Comparison of ENCODE assay signal across 10 cellular contexts in the genomic region with DNA sequence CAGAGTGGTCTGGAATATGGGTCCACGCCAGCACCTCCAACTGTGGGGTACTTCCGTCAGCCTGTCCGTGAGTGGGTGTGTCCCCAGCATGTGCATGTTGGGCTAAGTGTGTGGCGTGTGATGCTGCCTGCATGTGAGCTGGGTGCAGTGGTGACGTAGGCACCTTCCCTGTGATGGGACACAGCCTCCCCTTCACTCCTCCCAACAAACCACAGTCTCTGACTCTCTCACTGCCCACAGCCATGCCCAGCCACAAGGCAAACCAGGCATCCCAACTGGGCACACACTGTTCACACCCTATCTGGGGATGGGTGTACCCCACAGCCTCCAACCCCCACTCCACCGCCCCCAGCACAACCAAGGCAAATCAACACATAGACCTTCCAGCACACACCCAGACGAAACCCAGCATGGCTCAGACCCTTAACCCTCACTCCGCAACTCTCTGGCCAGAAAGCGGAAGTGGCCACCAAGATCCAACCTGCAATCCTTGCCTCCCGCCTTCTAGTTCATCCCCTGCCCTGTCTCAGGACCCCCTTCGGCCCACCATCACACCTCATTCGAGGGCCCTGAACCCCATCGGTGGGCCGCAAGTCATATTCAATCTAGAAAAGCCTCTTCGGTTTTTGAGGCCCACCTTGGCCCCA. TPM values are rescaled to one million over a fixed set of nuclear protein-coding genes. Genes with fewer than 3 reads are reported as not detected.
DNase-seq lines count a peak whose midpoint lies in the region; ATAC-seq, FAIRE-seq and TF ChIP-seq lines count a peak whose summit lies in the region.
"Had no signal": no experiment of that assay in that cellular context is flagged by ENCODE, and none has a peak within 500 bp of the region (broad histone marks: within the 10 kb centered on the region; RNA-seq: fewer than 3 reads in every experiment).

No MANE protein-coding gene starts in this region.

- peaks cover 2% of the 10 kb centered on the region; the same call in 1 of the 3 replicates for H3K4me1 ChIP-seq in A549
- H3K4me1 ChIP-seq in K562 (replicated peaks in 1 of 2; ENCODE audit: control insufficient read depth in 2 of 2, insufficient read depth in 2 of 2, low read length in 2 of 2), result peaks cover 3 to 47% of the 10 kb centered on the region in 2 experiments; a peak in 4 of 5 replicates
- H3K4me1 ChIP-seq in muscle layer of colon (ENCODE audit: insufficient read depth, low read length), result peaks cover 51% of the 10 kb centered on the region

- no peaks in the 10 kb centered on the region for H4K20me1 ChIP-seq in K562 (replicated peaks; ENCODE audit: control insufficient read depth, insufficient read depth, low read length)

- no peak overlapping the region for H3K9ac ChIP-seq in K562 (ENCODE audit: insufficient read depth in 1 of 2, low read depth in 2 of 2, low read length in 2 of 2)
- peak overlapping the region; percentile 50 for H3K9ac ChIP-seq in muscle layer of colon (ENCODE audit: low read length)

- no peak for TF ChIP-seq POLR2A in A549 (IDR thresholded peaks at IDR 0.05; ENCODE audit: low read length)
- no peak for TF ChIP-seq POLR2A in K562 (conservative IDR thresholded peaks at IDR 0.05)

- peak overlapping the region; percentile 65 for H3K4me3 ChIP-seq in A549
- H3K4me3 ChIP-seq in K562, result no peak overlapping the region
- peak overlapping the region; percentile 54 to 57 for H3K4me3 ChIP-seq in muscle layer of colon (ENCODE audit: low read depth in 1 of 2, low read length in 2 of 2)

- POLR2A ChIA-PET in A549 (lab: Yijun Ruan, JAX), result no interaction called here
- POLR2A ChIA-PET in K562 (lab: Yijun Ruan, JAX), result interaction anchor here (0.7 kb wide), 1 partner anchor 11 kb away, joined by 3 read pairs; no protein-coding TSS in a partner anchor

- H3K9me3 ChIP-seq in A549 (no peaks in the 10 kb centered on the region), K562 (replicated peaks; ENCODE audit: control insufficient read depth, insufficient read depth, low read depth, low read length) (no peaks in the 10 kb centered on the region), muscle layer of colon (ENCODE audit: low read length) (no peaks in the 10 kb centered on the region)

- no peaks in the 10 kb centered on the region for H3K79me2 ChIP-seq in K562 (ENCODE audit: control insufficient read depth, insufficient read depth, low read length)

- in situ Hi-C loops in K562 (cut with MboI), result no loop called here

- H3K9me1 ChIP-seq in K562 (ENCODE audit: control insufficient read depth, insufficient read depth, low read length), result no peaks in the 10 kb centered on the region

- WGBS in A549 (ENCODE audit: missing lambda C conversion rate), result 80% methylated on average over 15 of the region's 15 CpGs
- WGBS in K562 (ENCODE audit: insufficient coverage, low coverage, missing lambda C conversion rate), result 42% methylated on average over 12 of the region's 15 CpGs

- TF ChIP-seq EP300 in A549 (IDR thresholded peaks at IDR 0.05) (no peak), K562 (IDR thresholded peaks at IDR 0.05; ENCODE audit: low read length) (no peak)

- peak; percentile 1; a peak in 1 of 6 replicates for ATAC-seq in A549
- ATAC-seq in K562, result no peak

- BruUV-seq in K562 (replicated peaks; lab: Mats Ljungman, UMichigan), result no TSS peak

- no peaks in the 10 kb centered on the region for H3K36me3 ChIP-seq in K562 (ENCODE audit: control insufficient read depth, insufficient read depth, low read length)
- peaks cover 18% of the 10 kb centered on the region for H3K36me3 ChIP-seq in muscle layer of colon (ENCODE audit: insufficient read depth, low read length)

- CTCF ChIA-PET in A549 (lab: Yijun Ruan, JAX), result interaction anchor here (0.9 to 16.2 kb wide), 7 partner anchors 9 to 179 kb away, joined by 3 to 337 read pairs (median 4); a partner anchor contains a TSS
- CTCF ChIA-PET in K562 (lab: Yijun Ruan, JAX; ENCODE audit: low intra/inter-chr PET ratio), result no interaction called here

- no peak for TF ChIP-seq CTCF in A549 (IDR thresholded peaks at IDR 0.05)
- no peak for TF ChIP-seq CTCF in K562 (IDR thresholded peaks at IDR 0.05 in 2 of 3, conservative IDR thresholded peaks at IDR 0.05 in 1 of 3; ENCODE audit: insufficient read depth in 2 of 3, low read depth in 1 of 3, low read length in 3 of 3)

- H3K27ac ChIP-seq in A549 (no peak overlapping the region), K562 (ENCODE audit: extremely low read depth, low read depth, low read length) (no peak overlapping the region), muscle layer of colon (ENCODE audit: low read depth, low read length) (peak overlapping the region; percentile 100)

- no peak overlapping the region for H2AFZ ChIP-seq in K562 (ENCODE audit: low read depth, low read length)

- no peak for FAIRE-seq in A549 (lab: Jason Lieb, UNC)
- FAIRE-seq in HTR-8/SVneo (lab: Jason Lieb, UNC), result peak; percentile 38
- FAIRE-seq in K562 (lab: Jason Lieb, UNC), result no peak

- peaks cover 10 to 49% of the 10 kb centered on the region in 2 experiments; a peak in 3 of 5 replicates for H3K27me3 ChIP-seq in K562 (ENCODE audit: control insufficient read depth in 2 of 2, insufficient read depth in 2 of 2, low read length in 2 of 2)
- H3K27me3 ChIP-seq in muscle layer of colon (ENCODE audit: control insufficient read depth in 1 of 2, insufficient read depth in 2 of 2, low read length in 2 of 2), result peaks cover 6 to 47% of the 10 kb centered on the region in 2 donors

- no peak for DNase-seq in A549 (ENCODE audit: low read depth in 1 of 2, low spot score in 1 of 2)
- DNase-seq in HTR-8/SVneo (ENCODE audit: insufficient read length, low spot score), result no peak
- DNase-seq in K562 (ENCODE audit: extremely low read depth in 1 of 4, low spot score in 3 of 4), result no peak
- DNase-seq in COLO668 (lab: John Stamatoyannopoulos, UW; ENCODE audit: unreplicated experiment), result no peak
- no peak for DNase-seq in NCI-H2029 treated with DMSO at 0.1 percent for 48 hours (lab: John Stamatoyannopoulos, UW)
- DNase-seq in NCI-H2029 (lab: John Stamatoyannopoulos, UW), result no peak
- DNase-seq in NCI-H1105 treated with DMSO at 0.1 percent for 48 hours (lab: John Stamatoyannopoulos, UW), result no peak
- DNase-seq: GF-D8, SHP77 had no signal

- peak overlapping the region; percentile 93 for H3K4me2 ChIP-seq in A549
- H3K4me2 ChIP-seq in K562 (ENCODE audit: insufficient read depth, low read length), result no peak overlapping the region

- intact Hi-C loops in K562 (cut with micrococcal nuclease), result no loop called here

- no peak for TF ChIP-seq RAD21 in A549 (conservative IDR thresholded peaks at IDR 0.05 in 1 of 2, IDR thresholded peaks at IDR 0.05 in 1 of 2)
- no peak for TF ChIP-seq RAD21 in K562 (CRISPR knock-in tag; conservative IDR thresholded peaks at IDR 0.05 in 1 of 2, IDR thresholded peaks at IDR 0.05 in 1 of 2)

RNA-seq across cellular contexts. Expression of a gene that starts 10.4 kb away (rescaled TPM):
- polyA plus RNA-seq in A549 (2011; rRNA removed) (0.14 and 0.19 TPM in 2 replicates), A549 (2017; fragmentation: RNase III; extraction: RNeasy Plus Mini Kit Qiagen cat#74134 plus additional on column Dnase treatment) (0.42 to 0.75 TPM (median 0.70 TPM) in 3 replicates), K562 (2011; rRNA removed) (0.89 and 1.6 TPM in 2 replicates), K562 (2014; fragmentation: Illumina TruSeq; extraction: Trizol) (0.40 and 0.64 TPM in 2 replicates), K562 (2014; fragmentation: Nextera tagmentation; extraction: Ambion mirVana) (not detected), K562 (2014; rRNA removed) (0.89 and 1.5 TPM in 2 replicates)
- polyA plus RNA-seq in A549 (2012; cell fraction: cytosol; rRNA removed), result 0.28 and 0.54 TPM in 2 replicates
- polyA plus RNA-seq in A549 (2012; cell fraction: nucleus; rRNA removed), result 0.45 and 0.83 TPM in 2 replicates
- polyA minus RNA-seq in A549 (2011; rRNA and poly(A)+ RNA removed), result 0.15 and 0.66 TPM in 2 replicates
- total RNA-seq in K562 (2011; cell fraction: chromatin; rRNA removed; ENCODE audit: low replicate concordance), result 2.6 and 10.1 TPM in 2 replicates
- 6.1 and 10.2 TPM in 2 replicates for total RNA-seq in K562 (2011; cell fraction: nucleolus; rRNA removed)
- total RNA-seq in K562 (2011; cell fraction: nucleoplasm; rRNA removed), result 3.3 and 4.3 TPM in 2 replicates
- total RNA-seq in K562 (2014; rRNA removed) (0.54 and 1.1 TPM in 2 replicates), K562 (2014; rRNA removed; fragmentation: Illumina TruSeq; extraction: Trizol) (0.10 and 0.11 TPM in 2 replicates), K562 (2015; rRNA removed; fragmentation: Illumina TruSeq; extraction: Trizol) (0.54 and 0.60 TPM in 2 replicates), K562 (2021) (1.5 and 1.7 TPM in 2 replicates)
- polyA plus RNA-seq in K562 (2011; cell fraction: cytosol; rRNA removed), result 1.2 and 3.0 TPM in 2 replicates
- polyA plus RNA-seq in K562 (2011; cell fraction: nucleus; rRNA removed), result 7.0 and 9.6 TPM in 2 replicates
- polyA plus RNA-seq in K562 (2012), result 3.4 TPM in 2 replicates
- 0.06 and 0.49 TPM in 2 replicates for polyA minus RNA-seq in K562 (2011; rRNA and poly(A)+ RNA removed)
- polyA minus RNA-seq in K562 (2011; cell fraction: cytosol; rRNA and poly(A)+ RNA removed), result 0.76 and 1.8 TPM in 2 replicates
- polyA minus RNA-seq in K562 (2011; cell fraction: nucleus; rRNA and poly(A)+ RNA removed), result 2.7 and 3.5 TPM in 2 replicates

RNA-seq across cellular contexts. Expression of a gene that starts 12.4 kb away (rescaled TPM):
- polyA plus RNA-seq in A549 (2011; rRNA removed) (3.7 and 4.8 TPM in 2 replicates), A549 (2017; fragmentation: RNase III; extraction: RNeasy Plus Mini Kit Qiagen cat#74134 plus additional on column Dnase treatment) (8.7 to 10.4 TPM (median 9.4 TPM) in 3 replicates), K562 (2011; rRNA removed) (3.5 and 5.6 TPM in 2 replicates), K562 (2014; fragmentation: Illumina TruSeq; extraction: Trizol) (1.4 and 3.1 TPM in 2 replicates), K562 (2014; fragmentation: Nextera tagmentation; extraction: Ambion mirVana) (under 1 TPM; 0.08 to 0.31 TPM), K562 (2014; rRNA removed) (24.0 and 25.9 TPM in 2 replicates)
- polyA plus RNA-seq in A549 (2012; cell fraction: cytosol; rRNA removed), result 15.0 and 18.4 TPM in 2 replicates
- 29.5 and 44.2 TPM in 2 replicates for polyA plus RNA-seq in A549 (2012; cell fraction: nucleus; rRNA removed)
- polyA minus RNA-seq in A549 (2011; rRNA and poly(A)+ RNA removed), result 2.8 and 3.2 TPM in 2 replicates
- 2.1 and 10.9 TPM in 2 replicates for total RNA-seq in K562 (2011; cell fraction: chromatin; rRNA removed; ENCODE audit: low replicate concordance)
- total RNA-seq in K562 (2011; cell fraction: nucleolus; rRNA removed), result 16.8 and 21.0 TPM in 2 replicates
- 6.7 and 7.4 TPM in 2 replicates for total RNA-seq in K562 (2011; cell fraction: nucleoplasm; rRNA removed)
- total RNA-seq in K562 (2014; rRNA removed) (25.8 and 27.4 TPM in 2 replicates), K562 (2014; rRNA removed; fragmentation: Illumina TruSeq; extraction: Trizol) (0.80 and 1.2 TPM in 2 replicates), K562 (2015; rRNA removed; fragmentation: Illumina TruSeq; extraction: Trizol) (4.1 and 4.5 TPM in 2 replicates), K562 (2021) (19.5 and 25.4 TPM in 2 replicates)
- polyA plus RNA-seq in K562 (2011; cell fraction: cytosol; rRNA removed), result 10.9 and 32.1 TPM in 2 replicates
- 29.9 and 52.2 TPM in 2 replicates for polyA plus RNA-seq in K562 (2011; cell fraction: nucleus; rRNA removed)
- 9.6 and 16.4 TPM in 2 replicates for polyA plus RNA-seq in K562 (2012)
- polyA minus RNA-seq in K562 (2011; rRNA and poly(A)+ RNA removed), result 0.49 and 0.72 TPM in 2 replicates
- 2.8 and 7.2 TPM in 2 replicates for polyA minus RNA-seq in K562 (2011; cell fraction: cytosol; rRNA and poly(A)+ RNA removed)
- 5.5 and 7.0 TPM in 2 replicates for polyA minus RNA-seq in K562 (2011; cell fraction: nucleus; rRNA and poly(A)+ RNA removed)

RNA-seq across cellular contexts. Expression of a gene that starts 12.7 kb away (rescaled TPM):
- 20.5 and 27.6 TPM in 2 replicates for polyA plus RNA-seq in A549 (2011; rRNA removed)
- polyA plus RNA-seq in A549 (2012; cell fraction: cytosol; rRNA removed), result 61.3 and 70.0 TPM in 2 replicates
- polyA plus RNA-seq in A549 (2012; cell fraction: nucleus; rRNA removed), result 218 and 281 TPM in 2 replicates
- polyA plus RNA-seq in A549 (2017; fragmentation: RNase III; extraction: RNeasy Plus Mini Kit Qiagen cat#74134 plus additional on column Dnase treatment), result 35.7 to 63.6 TPM (median 36.6 TPM) in 3 replicates
- polyA minus RNA-seq in A549 (2011; rRNA and poly(A)+ RNA removed), result 16.0 and 17.9 TPM in 2 replicates
- total RNA-seq in K562 (2011; cell fraction: chromatin; rRNA removed; ENCODE audit: low replicate concordance), result 20.7 and 56.0 TPM in 2 replicates
- total RNA-seq in K562 (2011; cell fraction: nucleolus; rRNA removed), result 26.2 and 30.9 TPM in 2 replicates
- total RNA-seq in K562 (2011; cell fraction: nucleoplasm; rRNA removed), result 16.3 and 26.1 TPM in 2 replicates
- 14.7 and 19.3 TPM in 2 replicates for total RNA-seq in K562 (2014; rRNA removed)
- total RNA-seq in K562 (2014; rRNA removed; fragmentation: Illumina TruSeq; extraction: Trizol), result 5.7 and 6.0 TPM in 2 replicates
- 4.2 and 5.3 TPM in 2 replicates for total RNA-seq in K562 (2015; rRNA removed; fragmentation: Illumina TruSeq; extraction: Trizol)
- 20.3 and 20.6 TPM in 2 replicates for total RNA-seq in K562 (2021)
- polyA plus RNA-seq in K562 (2011; rRNA removed), result 7.9 and 9.7 TPM in 2 replicates
- 5.8 and 10.1 TPM in 2 replicates for polyA plus RNA-seq in K562 (2011; cell fraction: cytosol; rRNA removed)
- polyA plus RNA-seq in K562 (2011; cell fraction: nucleus; rRNA removed), result 29.8 and 52.6 TPM in 2 replicates
- 13.9 and 31.5 TPM in 2 replicates for polyA plus RNA-seq in K562 (2012)
- polyA plus RNA-seq in K562 (2014; fragmentation: Illumina TruSeq; extraction: Trizol), result 9.4 and 11.4 TPM in 2 replicates
- polyA plus RNA-seq in K562 (2014; fragmentation: Nextera tagmentation; extraction: Ambion mirVana), result under 1 TPM; 0.07 to 0.11 TPM
- 12.2 and 15.3 TPM in 2 replicates for polyA plus RNA-seq in K562 (2014; rRNA removed)
- 4.3 and 4.6 TPM in 2 replicates for polyA minus RNA-seq in K562 (2011; rRNA and poly(A)+ RNA removed)
- polyA minus RNA-seq in K562 (2011; cell fraction: cytosol; rRNA and poly(A)+ RNA removed), result 6.4 and 11.0 TPM in 2 replicates
- 8.2 and 8.8 TPM in 2 replicates for polyA minus RNA-seq in K562 (2011; cell fraction: nucleus; rRNA and poly(A)+ RNA removed)

RNA-seq across cellular contexts. Expression of a gene that starts 24.2 kb away (rescaled TPM):
- polyA plus RNA-seq in A549 (2011; rRNA removed) (42.5 and 43.7 TPM in 2 replicates), A549 (2017; fragmentation: RNase III; extraction: RNeasy Plus Mini Kit Qiagen cat#74134 plus additional on column Dnase treatment) (52.1 to 69.3 TPM (median 67.4 TPM) in 3 replicates), K562 (2011; rRNA removed) (27.4 and 34.9 TPM in 2 replicates), K562 (2014; fragmentation: Illumina TruSeq; extraction: Trizol) (44.5 and 48.9 TPM in 2 replicates), K562 (2014; fragmentation: Nextera tagmentation; extraction: Ambion mirVana) (10 to 100 TPM in 1 of 2 experiments, 1 to 10 TPM in 1; 8.5 to 17.0 TPM), K562 (2014; rRNA removed) (45.6 and 48.3 TPM in 2 replicates)
- 58.5 and 59.9 TPM in 2 replicates for polyA plus RNA-seq in A549 (2012; cell fraction: cytosol; rRNA removed)
- polyA plus RNA-seq in A549 (2012; cell fraction: nucleus; rRNA removed), result 74.7 and 75.8 TPM in 2 replicates
- 28.0 and 34.8 TPM in 2 replicates for polyA minus RNA-seq in A549 (2011; rRNA and poly(A)+ RNA removed)
- 16.7 and 39.3 TPM in 2 replicates for total RNA-seq in K562 (2011; cell fraction: chromatin; rRNA removed; ENCODE audit: low replicate concordance)
- 30.3 and 31.5 TPM in 2 replicates for total RNA-seq in K562 (2011; cell fraction: nucleolus; rRNA removed)
- 14.4 and 24.2 TPM in 2 replicates for total RNA-seq in K562 (2011; cell fraction: nucleoplasm; rRNA removed)
- total RNA-seq in K562 (2014; rRNA removed) (35.9 and 37.0 TPM in 2 replicates), K562 (2014; rRNA removed; fragmentation: Illumina TruSeq; extraction: Trizol) (13.5 and 17.8 TPM in 2 replicates), K562 (2015; rRNA removed; fragmentation: Illumina TruSeq; extraction: Trizol) (19.9 and 21.0 TPM in 2 replicates), K562 (2021) (36.0 and 40.1 TPM in 2 replicates)
- 53.4 and 65.7 TPM in 2 replicates for polyA plus RNA-seq in K562 (2011; cell fraction: cytosol; rRNA removed)
- 66.8 and 81.1 TPM in 2 replicates for polyA plus RNA-seq in K562 (2011; cell fraction: nucleus; rRNA removed)
- 33.8 and 48.3 TPM in 2 replicates for polyA plus RNA-seq in K562 (2012)
- polyA minus RNA-seq in K562 (2011; rRNA and poly(A)+ RNA removed), result 9.5 TPM in 2 replicates
- polyA minus RNA-seq in K562 (2011; cell fraction: cytosol; rRNA and poly(A)+ RNA removed), result 22.7 and 24.0 TPM in 2 replicates
- polyA minus RNA-seq in K562 (2011; cell fraction: nucleus; rRNA and poly(A)+ RNA removed), result 7.7 and 8.6 TPM in 2 replicates

RNA-seq across cellular contexts. Expression of a gene that starts 43.1 kb away (rescaled TPM):
- polyA plus RNA-seq in A549 (2011; rRNA removed), result 0.09 and 0.12 TPM in 2 replicates
- polyA plus RNA-seq in A549 (2012; cell fraction: cytosol; rRNA removed), result 0.20 and 0.31 TPM in 2 replicates
- 0.13 and 0.16 TPM in 2 replicates for polyA plus RNA-seq in A549 (2012; cell fraction: nucleus; rRNA removed)
- 0.07 to 0.13 TPM (median 0.07 TPM) in 3 replicates for polyA plus RNA-seq in A549 (2017; fragmentation: RNase III; extraction: RNeasy Plus Mini Kit Qiagen cat#74134 plus additional on column Dnase treatment)
- 0.24 and 0.33 TPM in 2 replicates for polyA minus RNA-seq in A549 (2011; rRNA and poly(A)+ RNA removed)
- total RNA-seq in K562 (2011; cell fraction: chromatin; rRNA removed; ENCODE audit: low replicate concordance), result 0.48 and 0.93 TPM in 2 replicates
- 1.0 and 1.3 TPM in 2 replicates for total RNA-seq in K562 (2011; cell fraction: nucleolus; rRNA removed)
- total RNA-seq in K562 (2011; cell fraction: nucleoplasm; rRNA removed), result 1.6 and 1.9 TPM in 2 replicates
- total RNA-seq in K562 (2014; rRNA removed), result 0.41 and 0.90 TPM in 2 replicates
- total RNA-seq in K562 (2014; rRNA removed; fragmentation: Illumina TruSeq; extraction: Trizol), result not detected in 2 replicates
- total RNA-seq in K562 (2015; rRNA removed; fragmentation: Illumina TruSeq; extraction: Trizol), result 0.26 and 0.29 TPM in 2 replicates
- total RNA-seq in K562 (2021), result 0.38 and 0.49 TPM in 2 replicates
- 0.08 and 0.24 TPM in 2 replicates for polyA plus RNA-seq in K562 (2011; rRNA removed)
- 0.40 and 0.70 TPM in 2 replicates for polyA plus RNA-seq in K562 (2011; cell fraction: cytosol; rRNA removed)
- 0.63 and 0.87 TPM in 2 replicates for polyA plus RNA-seq in K562 (2011; cell fraction: nucleus; rRNA removed)
- 1.9 and 2.0 TPM in 2 replicates for polyA plus RNA-seq in K562 (2012)
- polyA plus RNA-seq in K562 (2014; fragmentation: Illumina TruSeq; extraction: Trizol), result 0.18 and 0.30 TPM in 2 replicates
- under 1 TPM; 0.03 to 0.14 TPM for polyA plus RNA-seq in K562 (2014; fragmentation: Nextera tagmentation; extraction: Ambion mirVana)
- 0.16 and 0.35 TPM in 2 replicates for polyA plus RNA-seq in K562 (2014; rRNA removed)
- polyA minus RNA-seq in K562 (2011; rRNA and poly(A)+ RNA removed), result 0.21 and 0.30 TPM in 2 replicates
- not detected in 2 replicates for polyA minus RNA-seq in K562 (2011; cell fraction: cytosol; rRNA and poly(A)+ RNA removed)
- polyA minus RNA-seq in K562 (2011; cell fraction: nucleus; rRNA and poly(A)+ RNA removed), result 1.2 and 1.5 TPM in 2 replicates
